ENCODE assay signal across 8 cellular contexts in the genomic region with DNA sequence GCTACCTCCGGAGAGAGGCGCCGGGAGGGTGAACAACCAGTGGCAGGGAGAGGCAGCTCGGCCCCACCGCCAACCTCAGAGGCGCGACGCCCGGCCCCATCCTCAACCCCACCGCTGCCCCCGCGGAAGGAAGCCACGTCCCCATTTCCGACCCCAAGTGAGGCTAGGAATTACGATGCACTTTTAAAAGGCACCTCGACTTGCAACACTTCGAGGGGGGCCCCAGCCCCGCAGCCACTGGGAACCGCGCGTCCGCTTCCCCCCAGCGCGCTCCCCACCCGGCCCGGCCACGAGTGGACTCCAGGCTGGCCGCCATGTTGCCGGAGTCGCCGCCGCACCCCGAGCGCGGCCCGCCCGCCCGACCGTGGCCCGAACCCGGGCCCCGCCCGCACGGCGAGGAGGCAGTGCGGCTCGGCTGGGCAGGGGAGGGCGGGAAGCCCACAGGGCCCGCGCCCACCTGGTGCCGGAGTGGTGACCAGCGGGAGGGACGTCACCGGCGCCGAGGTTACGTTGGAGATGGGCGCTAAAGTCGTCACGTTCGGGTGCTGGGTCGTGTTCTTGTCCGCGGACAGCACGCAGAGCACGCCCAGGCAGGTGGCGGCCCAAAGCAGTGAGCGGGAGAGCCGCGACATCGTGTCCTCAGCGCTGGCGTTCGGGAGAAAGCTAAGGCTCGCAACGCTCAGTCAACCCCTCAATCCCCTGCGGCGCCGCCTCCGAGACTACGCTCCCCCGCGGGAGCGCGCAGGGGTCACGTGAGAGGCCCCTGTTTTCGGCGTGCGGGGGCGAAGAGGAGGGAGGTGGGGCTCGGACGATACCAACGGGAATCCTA. TPM values are rescaled to one million over a fixed set of nuclear protein-coding genes. Genes with fewer than 3 reads are reported as not detected.
DNase-seq lines count a peak whose midpoint lies in the region; ATAC-seq and TF ChIP-seq lines count a peak whose summit lies in the region.

A gene (minus strand): TSS at position 721 of the 829 bp plus-strand sequence. CDS start 89 bp downstream, at position 632.

- intact Hi-C loops in activated CD4-positive, alpha-beta T cell treated with anti-CD3 and anti-CD28 coated beads for 36 hours (cut with DNase I, micrococcal nuclease) = loop anchor here (1.0 to 5.0 kb wide), 22 partner anchors 9 to 1560 kb away; a partner anchor contains a TSS

- TF ChIP-seq POLR2A in GM19099 (IDR thresholded peaks at IDR 0.05; ENCODE audit: extremely low read depth, insufficient read length, low read depth) = peak; percentile 97

- POLR2A ChIA-PET in activated CD4-positive, alpha-beta T cell treated with anti-CD3 and anti-CD28 coated beads for 36 hours (lab: Charles Lee) = interaction anchor here (0.8 to 4.5 kb wide), 13 partner anchors 9 to 458 kb away, joined by 3 to 60 read pairs (median 3); a partner anchor contains a TSS

- no peak for TF ChIP-seq CTCF in choroid plexus epithelial cell (conservative IDR thresholded peaks at IDR 0.05; ENCODE audit: low read depth, low read length)

- H3K9me3 Mint-ChIP-seq in activated CD4-positive, alpha-beta T cell treated with anti-CD3 and anti-CD28 coated beads for 36 hours (ENCODE audit: low read depth) = no peaks in the 10 kb centered on the region

- ATAC-seq in HG03378 (IDR thresholded peaks at IDR 0.05; ENCODE audit: unreplicated experiment) = peak; percentile 40
- peak; percentile 57 for ATAC-seq in activated CD4-positive, alpha-beta T cell treated with anti-CD3 and anti-CD28 coated beads for 36 hours

- no peaks in the 10 kb centered on the region for H3K27me3 ChIP-seq in layer of hippocampus (ENCODE audit: control insufficient read depth, insufficient read depth, low read length)

- H3K27ac Mint-ChIP-seq in activated CD4-positive, alpha-beta T cell treated with anti-CD3 and anti-CD28 coated beads for 36 hours = peak within 1 kb of the TSS; percentile 99

- H3K27me3 Mint-ChIP-seq in activated CD4-positive, alpha-beta T cell treated with anti-CD3 and anti-CD28 coated beads for 36 hours = no peaks in the 10 kb centered on the region

- DNase-seq in Ammon's horn (ENCODE audit: low spot score) = peak; percentile 94
- peak; percentile 32 for DNase-seq in NCI-H510A treated with DMSO at 0.1 percent for 48 hours (lab: John Stamatoyannopoulos, UW)
- peak; percentile 98 for DNase-seq in activated CD4-positive, alpha-beta T cell treated with anti-CD3 and anti-CD28 coated beads for 36 hours
- peak; percentile 97 for DNase-seq in choroid plexus epithelial cell (ENCODE audit: low read depth)
- DNase-seq in stimulated activated CD4-positive, alpha-beta T cell treated with anti-CD3 and anti-CD28 coated beads, Interleukin-1b, Interleukin-23, amount 100 ng/mL, for 24 hours (ENCODE audit: low read depth in 4 of 4, low spot score in 1 of 4) = peak; percentile 88 to 91 (median 90)

- CTCF ChIA-PET in activated CD4-positive, alpha-beta T cell treated with anti-CD3 and anti-CD28 coated beads for 36 hours (lab: Charles Lee) = interaction anchor here (0.6 to 4.9 kb wide), 15 partner anchors 10 to 380 kb away, joined by 3 to 71 read pairs (median 3); a partner anchor contains a TSS

- H3K27ac ChIP-seq in layer of hippocampus (ENCODE audit: low read depth, low read length) = peak within 1 kb of the TSS; percentile 100

- H3K4me3 ChIP-seq in choroid plexus epithelial cell (ENCODE audit: low read depth, low read length) = peak within 1 kb of the TSS; percentile 100

- H3K4me3 Mint-ChIP-seq in activated CD4-positive, alpha-beta T cell treated with anti-CD3 and anti-CD28 coated beads for 36 hours = peak within 1 kb of the TSS; percentile 98

- H3K36me3 Mint-ChIP-seq in activated CD4-positive, alpha-beta T cell treated with anti-CD3 and anti-CD28 coated beads for 36 hours (ENCODE audit: low read depth) = peaks cover 41% of the 10 kb centered on the region

- peaks cover 34% of the 10 kb centered on the region for H3K4me1 Mint-ChIP-seq in activated CD4-positive, alpha-beta T cell treated with anti-CD3 and anti-CD28 coated beads for 36 hours

RNA-seq across cellular contexts. Expression of the gene that starts here (rescaled TPM):
- 100 to 1,000 TPM; 209 to 215 TPM for total RNA-seq in activated CD4-positive, alpha-beta T cell treated with anti-CD3 and anti-CD28 coated beads for 36 hours

Comparison
In these comparisons a context has a peak if more than half of its experiments do, and no peak if none do; other contexts are left out.
1. Peak in every context shown above with its lines: DNase-seq, ATAC-seq, H3K4me3 ChIP-seq and H3K27ac ChIP-seq.
2. DNase-seq: peak in every context shown above with its lines; median percentile 98 in activated CD4-positive, alpha-beta T cell treated with anti-CD3 and anti-CD28 coated beads for 36 hours; 97 in choroid plexus epithelial cell; 94 in Ammon's horn; 90 in stimulated activated CD4-positive, alpha-beta T cell treated with anti-CD3 and anti-CD28 coated beads, Interleukin-1b, Interleukin-23, amount 100 ng/mL, for 24 hours; 32 in NCI-H510A treated with DMSO at 0.1 percent for 48 hours.